In the genomic region with DNA sequence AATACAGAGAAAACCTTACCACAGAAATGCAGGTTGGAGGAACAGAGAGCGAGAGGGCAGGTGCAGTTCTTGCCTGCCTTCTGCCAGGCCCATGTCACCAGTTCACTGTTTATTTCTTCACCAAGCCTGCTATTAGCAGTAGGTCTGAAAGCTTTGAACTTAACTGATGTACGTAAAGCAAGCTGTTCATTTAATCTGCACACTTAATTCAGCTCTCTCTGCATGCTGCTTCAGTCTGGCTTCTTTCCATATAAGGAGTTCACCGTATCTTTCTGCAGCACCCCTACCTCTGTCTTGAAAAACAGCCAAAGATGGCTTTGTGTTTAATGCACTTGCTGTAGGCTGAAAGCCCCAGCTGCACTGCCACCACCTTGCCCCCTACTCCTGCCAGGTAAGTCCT, we compare ENCODE assay signal across 1 cellular context.
TF ChIP-seq lines count a peak whose summit lies in the region.

No MANE protein-coding gene starts in this region.

TF ChIP-seq in SK-N-SH treated with all-trans-retinoic acid at 6 μM for 48 hours, 23 proteins besides CTCF, POLR2A, EP300 and RAD21 (continued from another document):
- TF ChIP-seq, protein P1, sequence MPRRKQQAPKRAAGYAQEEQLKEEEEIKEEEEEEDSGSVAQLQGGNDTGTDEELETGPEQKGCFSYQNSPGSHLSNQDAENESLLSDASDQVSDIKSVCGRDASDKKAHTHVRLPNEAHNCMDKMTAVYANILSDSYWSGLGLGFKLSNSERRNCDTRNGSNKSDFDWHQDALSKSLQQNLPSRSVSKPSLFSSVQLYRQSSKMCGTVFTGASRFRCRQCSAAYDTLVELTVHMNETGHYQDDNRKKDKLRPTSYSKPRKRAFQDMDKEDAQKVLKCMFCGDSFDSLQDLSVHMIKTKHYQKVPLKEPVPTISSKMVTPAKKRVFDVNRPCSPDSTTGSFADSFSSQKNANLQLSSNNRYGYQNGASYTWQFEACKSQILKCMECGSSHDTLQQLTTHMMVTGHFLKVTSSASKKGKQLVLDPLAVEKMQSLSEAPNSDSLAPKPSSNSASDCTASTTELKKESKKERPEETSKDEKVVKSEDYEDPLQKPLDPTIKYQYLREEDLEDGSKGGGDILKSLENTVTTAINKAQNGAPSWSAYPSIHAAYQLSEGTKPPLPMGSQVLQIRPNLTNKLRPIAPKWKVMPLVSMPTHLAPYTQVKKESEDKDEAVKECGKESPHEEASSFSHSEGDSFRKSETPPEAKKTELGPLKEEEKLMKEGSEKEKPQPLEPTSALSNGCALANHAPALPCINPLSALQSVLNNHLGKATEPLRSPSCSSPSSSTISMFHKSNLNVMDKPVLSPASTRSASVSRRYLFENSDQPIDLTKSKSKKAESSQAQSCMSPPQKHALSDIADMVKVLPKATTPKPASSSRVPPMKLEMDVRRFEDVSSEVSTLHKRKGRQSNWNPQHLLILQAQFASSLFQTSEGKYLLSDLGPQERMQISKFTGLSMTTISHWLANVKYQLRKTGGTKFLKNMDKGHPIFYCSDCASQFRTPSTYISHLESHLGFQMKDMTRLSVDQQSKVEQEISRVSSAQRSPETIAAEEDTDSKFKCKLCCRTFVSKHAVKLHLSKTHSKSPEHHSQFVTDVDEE (CRISPR knock-in tag; IDR thresholded peaks at IDR 0.05) = no peak
- no peak for TF ChIP-seq ZC3H10 (CRISPR knock-in tag; IDR thresholded peaks at IDR 0.05)
